27 cellular contexts compared by ENCODE assay signal in genomic region chr10:72981028-72981881, GRCh38. TPM values are rescaled to one million over a fixed set of nuclear protein-coding genes. Genes with fewer than 3 reads are reported as not detected.
A peak's percentile ranks its signal among the peaks of the same experiment; 100 is the strongest.
DNase-seq lines count a peak whose midpoint lies in the region; ATAC-seq, FAIRE-seq and TF ChIP-seq lines count a peak whose summit lies in the region.
"Had no signal": no experiment of that assay in that cellular context is flagged by ENCODE, and none has a peak within 500 bp of the region (broad histone marks: within the 10 kb centered on the region; RNA-seq: fewer than 3 reads in every experiment).

No MANE protein-coding gene starts in this region.

- no peak overlapping the region for H4K91ac ChIP-seq in H1 (replicated peaks; ENCODE audit: insufficient read length, low read length)

- 96% methylated on average over 4 of the region's 4 CpGs; no CpG with 5 or more reads in 1 of the 2 experiments for WGBS in H1 (ENCODE audit: extremely low coverage in 1 of 2, insufficient coverage in 1 of 2, insufficient read length in 1 of 2, insufficient replicate concordance in 2 of 2, low coverage in 1 of 2, low lambda C conversion rate in 2 of 2, missing lambda C conversion rate in 1 of 2), 2 experiments
- 54% methylated on average over 3 of the region's 4 CpGs for WGBS in SK-N-SH (ENCODE audit: low lambda C conversion rate)

- no peak overlapping the region for H2BK5ac ChIP-seq in H1 (ENCODE audit: low read depth, low read length)

- H3K14ac ChIP-seq in H1 (ENCODE audit: insufficient read length) = no peak overlapping the region

- H3K36me3 ChIP-seq in H1 (ENCODE audit: control insufficient read depth in 2 of 4, insufficient read depth in 4 of 4, low read length in 3 of 4) (peaks cover 0 to 2% (median under 1%) of the 10 kb centered on the region in 4 experiments; a peak in 1 of 8 replicates), SK-N-SH (replicated peaks in 1 of 2; ENCODE audit: control insufficient read depth in 1 of 2, insufficient read depth in 2 of 2, low read length in 1 of 2) (no peaks in the 10 kb centered on the region)
- H3K36me3 ChIP-seq: brain microvascular endothelial cell, suprapubic skin had no signal

- H4K20me1 ChIP-seq in H1 (replicated peaks in 1 of 2; ENCODE audit: control insufficient read depth in 1 of 2, insufficient read depth in 2 of 2, low read length in 2 of 2) = no peaks in the 10 kb centered on the region
- H4K20me1 ChIP-seq in SK-N-SH (ENCODE audit: insufficient read depth) = no peaks in the 10 kb centered on the region

- TF ChIP-seq CTCF in H1 (IDR thresholded peaks at IDR 0.05; ENCODE audit: control extremely low read depth in 1 of 3, insufficient read depth in 1 of 3, low read depth in 1 of 3, low read length in 3 of 3) (peak in 1 of 3 experiments; percentile 1; a peak in 1 of 4 replicates), SK-N-SH (IDR thresholded peaks at IDR 0.05) (no peak)

- H3K9me3 ChIP-seq in H1 (ENCODE audit: insufficient read depth in 2 of 2, low read depth in 1 of 2, low read length in 1 of 2) (peaks cover 0 to 15% of the 10 kb centered on the region in 2 experiments; a peak in 1 of 4 replicates), SK-N-SH (peaks cover 22% of the 10 kb centered on the region)

- no peak for TF ChIP-seq POLR2A in H1 (IDR thresholded peaks at IDR 0.05; ENCODE audit: control extremely low read depth in 1 of 2, low read depth in 2 of 2, low read length in 2 of 2)

- TF ChIP-seq EP300 in H1 (IDR thresholded peaks at IDR 0.05; ENCODE audit: borderline replicate concordance in 1 of 2, low read depth in 2 of 2, low read length in 2 of 2) = no peak
- no peak for TF ChIP-seq EP300 in SK-N-SH (IDR thresholded peaks at IDR 0.05; ENCODE audit: borderline replicate concordance in 1 of 2, low read depth in 1 of 2, low read length in 1 of 2)

- intact Hi-C loops in Right ventricle myocardium superior (cut with DNase I) (no loop called here), cardiac septum (cut with DNase I) (no loop called here)

- POLR2A ChIA-PET in H1 (lab: Charles Lee; ENCODE audit: partially characterized antibody) (interaction anchor here (0.5 to 0.6 kb wide), 3 partner anchors 17 to 576 kb away, joined by 3 read pairs; no protein-coding TSS in a partner anchor), SK-N-SH (lab: Yijun Ruan, JAX) (no interaction called here)

- ATAC-seq in Right ventricle myocardium superior (ENCODE audit: poor library complexity) (peak; percentile 32), left lobe of liver (peak; percentile 32)

- no peak overlapping the region for H2BK120ac ChIP-seq in H1 (replicated peaks; ENCODE audit: low read depth, low read length)

- H3K56ac ChIP-seq in H1 (replicated peaks; ENCODE audit: insufficient read length, low read depth, low read length) = no peak overlapping the region

- no peaks in the 10 kb centered on the region for H3K9me2 ChIP-seq in SK-N-SH

- H3K4me1 ChIP-seq in H1 (replicated peaks in 1 of 4; ENCODE audit: control insufficient read depth in 3 of 4, insufficient read depth in 4 of 4, low read length in 3 of 4) (no peaks in the 10 kb centered on the region), SK-N-SH (ENCODE audit: control insufficient read depth in 1 of 2, insufficient read depth in 2 of 2, low read depth in 1 of 2, low read length in 1 of 2) (no peaks in the 10 kb centered on the region)
- H3K4me1 ChIP-seq: suprapubic skin had no signal

- no peak overlapping the region for H3K4me2 ChIP-seq in H1 (ENCODE audit: insufficient read depth in 1 of 2, low read depth in 2 of 2, low read length in 2 of 2)
- no peak overlapping the region for H3K4me2 ChIP-seq in SK-N-SH

- H4K8ac ChIP-seq in H1 (ENCODE audit: extremely low read depth, insufficient read depth, low read length) = no peak overlapping the region

- H3K27me3 ChIP-seq in H1 (replicated peaks in 1 of 4; ENCODE audit: control insufficient read depth in 3 of 4, extremely low read depth in 1 of 4, insufficient read depth in 3 of 4, low read length in 3 of 4) = no peaks in the 10 kb centered on the region
- H3K27me3 ChIP-seq in SK-N-SH (ENCODE audit: insufficient read depth) = no peaks in the 10 kb centered on the region
- H3K27me3 ChIP-seq: brain microvascular endothelial cell, suprapubic skin had no signal

- H3K4ac ChIP-seq in H1 (replicated peaks; ENCODE audit: insufficient read length, low read depth, low read length) = no peak overlapping the region

- H3K9ac ChIP-seq in H1 (replicated peaks in 1 of 4; ENCODE audit: extremely low read depth in 1 of 4, low read depth in 3 of 4, low read length in 3 of 4) (no peak overlapping the region), SK-N-SH (no peak overlapping the region)

- no peak overlapping the region for H3K18ac ChIP-seq in H1 (ENCODE audit: extremely low read depth, low read length)

- H3K23me2 ChIP-seq in H1 (ENCODE audit: low read depth, low read length) = peaks cover 3% of the 10 kb centered on the region; the same call in 1 of the 2 replicates

- H2BK12ac ChIP-seq in H1 (ENCODE audit: low read depth, low read length) = 0 out of 2 replicates have a peak overlapping the region, but pooled peaks have one; percentile 2

- no peak overlapping the region for H2BK15ac ChIP-seq in H1 (ENCODE audit: low read length)

- peaks cover 7% of the 10 kb centered on the region for H3F3A ChIP-seq in SK-N-SH (replicated peaks; ENCODE audit: insufficient read depth)

- CTCF ChIA-PET in H1 (lab: Charles Lee; ENCODE audit: partially characterized antibody) (interaction anchor here (0.6 to 1.8 kb wide), 4 partner anchors 10 to 618 kb away, joined by 3 to 6 read pairs (median 3); no protein-coding TSS in a partner anchor), SK-N-SH (lab: Yijun Ruan, JAX) (no interaction called here)

- no peak overlapping the region for H4K5ac ChIP-seq in H1 (ENCODE audit: insufficient read length, low read depth, low read length)

- no peaks in the 10 kb centered on the region for H3K79me1 ChIP-seq in H1 (ENCODE audit: low read depth, low read length)

- H3K4me3 ChIP-seq in H1 (ENCODE audit: extremely low read depth in 1 of 4, insufficient read depth in 2 of 4, low read depth in 3 of 4, low read length in 4 of 4) = no peak overlapping the region
- H3K4me3 ChIP-seq in SK-N-SH (ENCODE audit: low read depth in 2 of 2, low read length in 1 of 2) = no peak overlapping the region
- H3K4me3 ChIP-seq: skin epidermis, suprapubic skin had no signal

- H2BK20ac ChIP-seq in H1 (ENCODE audit: low read length) = no peak overlapping the region

- H2AK5ac ChIP-seq in H1 (ENCODE audit: low read depth, low read length) = no peak overlapping the region

- no peak for DNase-seq in Right ventricle myocardium superior
- no peak for DNase-seq in cardiac septum (ENCODE audit: low spot score)
- DNase-seq in H1 (ENCODE audit: low read depth in 1 of 2, low spot score in 2 of 2) = no peak
- no peak for DNase-seq in left lobe of liver (ENCODE audit: low spot score)
- DNase-seq in urothelium cell line (ENCODE audit: low spot score) = no peak
- no peak for DNase-seq in SK-N-SH
- no peak for DNase-seq in stimulated activated CD4-positive, alpha-beta T cell treated with anti-CD3 and anti-CD28 coated beads, Interleukin-4, amount 100 ng/mL, for 4 hours
- DNase-seq in DMS53 (lab: John Stamatoyannopoulos, UW) = no peak
- DNase-seq: amygdala; brain microvascular endothelial cell; CD4-positive, alpha-beta T cell; H7; Karpas-422; naive B cell; NCI-H2029; occipital lobe; stimulated activated naive CD4-positive, alpha-beta T cell treated with Interleukin-2 at 50 U/mL for 16 hours had no signal

- FAIRE-seq in H1 (lab: Jason Lieb, UNC) (no peak), urothelium cell line (lab: Jason Lieb, UNC) (peak; percentile 17)
- FAIRE-seq: A204.1, endothelial cell of umbilical vein, islet of Langerhans had no signal

- H3K27ac ChIP-seq in H1 (ENCODE audit: low read depth, low read length) (no peak overlapping the region), SK-N-SH (ENCODE audit: low read depth in 2 of 2, low read length in 1 of 2) (no peak overlapping the region)
- H3K27ac ChIP-seq: brain microvascular endothelial cell, skin epidermis, suprapubic skin had no signal

- TF ChIP-seq RAD21 in H1 (IDR thresholded peaks at IDR 0.05 in 1 of 2, conservative IDR thresholded peaks at IDR 0.05 in 1 of 2; ENCODE audit: low read depth in 2 of 2, low read length in 2 of 2) (no peak; a peak in 1 of 4 replicates), SK-N-SH (IDR thresholded peaks at IDR 0.05; ENCODE audit: low read length) (no peak)

- H3K79me2 ChIP-seq in H1 (ENCODE audit: control insufficient read depth in 1 of 2, insufficient read depth in 2 of 2, low read length in 2 of 2) = no peaks in the 10 kb centered on the region
- H3K79me2 ChIP-seq in SK-N-SH (ENCODE audit: insufficient read depth) = no peaks in the 10 kb centered on the region

- no peak overlapping the region for H2AFZ ChIP-seq in H1 (ENCODE audit: low read length)
- no peak overlapping the region for H2AFZ ChIP-seq in SK-N-SH (ENCODE audit: low read depth)

- no peak overlapping the region for H3K23ac ChIP-seq in H1 (ENCODE audit: insufficient read length)

TF ChIP-seq in H1, 55 proteins besides CTCF, POLR2A, EP300 and RAD21 (continues in another document):
- TF ChIP-seq NANOG (IDR thresholded peaks at IDR 0.05; ENCODE audit: insufficient read depth, low read depth, low read length, poor library complexity, severe bottlenecking) = no peak
- no peak for TF ChIP-seq BACH1 (IDR thresholded peaks at IDR 0.05; ENCODE audit: low read length)
- TF ChIP-seq BRCA1 (IDR thresholded peaks at IDR 0.05; ENCODE audit: low read depth, low read length) = no peak
- no peak for TF ChIP-seq GTF2F1 (IDR thresholded peaks at IDR 0.05; ENCODE audit: borderline replicate concordance, low read depth, low read length)

RNA-seq across cellular contexts. Expression of gene PLA2G12B, which starts 26.6 kb away (rescaled TPM):
- total RNA-seq in Right ventricle myocardium superior (0.73 TPM), cardiac septum (not detected), left lobe of liver (60.4 TPM)
- not detected in 2 replicates for total RNA-seq in H1 (2021; fragmentation: NEBNext Ultra II Directional; extraction: Animal tissue kit (Norgen Biotek cat#: 25700))
- polyA plus RNA-seq in H1 (2011; rRNA removed) (not detected in 2 replicates), SK-N-SH (2012; rRNA removed) (not detected in 2 replicates)
- polyA plus RNA-seq in H1 (2011; cell fraction: cytosol; rRNA removed) = not detected
- polyA plus RNA-seq in H1 (2011; cell fraction: nucleus; rRNA removed) = not detected
- not detected in 4 replicates for polyA plus RNA-seq in H1 (2012, experiment 1 of 2)
- polyA plus RNA-seq in H1 (2012, experiment 2 of 2) = not detected
- polyA plus RNA-seq in H1 (2013, experiment 1 of 2) = not detected
- polyA plus RNA-seq in H1 (2013, experiment 2 of 2) = not detected
- 0.15 TPM in 1 of 2 replicates, not detected in the other for polyA minus RNA-seq in H1 (2011; rRNA and poly(A)+ RNA removed)
- polyA minus RNA-seq in H1 (2011; cell fraction: cytosol; rRNA and poly(A)+ RNA removed) = not detected
- not detected for polyA minus RNA-seq in H1 (2011; cell fraction: nucleus; rRNA and poly(A)+ RNA removed)
- polyA plus RNA-seq in SK-N-SH (2012; cell fraction: cytosol; rRNA removed) = 0.04 TPM in 1 of 2 replicates, not detected in the other
- polyA plus RNA-seq in SK-N-SH (2012; cell fraction: nucleus; rRNA removed) = not detected in 2 replicates
- total RNA-seq: CD4-positive, alpha-beta T cell; Daoy; endothelial cell of umbilical vein; glomerular endothelial cell; lower leg skin; mesothelial cell of epicardium; occipital lobe; suprapubic skin; ureter had no signal
- polyA plus RNA-seq: endothelial cell of umbilical vein had no signal

Comparison
In these comparisons a context has a peak if more than half of its experiments do, and no peak if none do; other contexts are left out.
1. RNA of gene PLA2G12B, which starts 26.6 kb away (total RNA-seq): 60.4 TPM in left lobe of liver (single experiment); 0.73 TPM in Right ventricle myocardium superior (single experiment), not detected in cardiac septum (single experiment) and not detected in H1; every median in the first group is over 10 times any median in the second.